In the genomic region with DNA sequence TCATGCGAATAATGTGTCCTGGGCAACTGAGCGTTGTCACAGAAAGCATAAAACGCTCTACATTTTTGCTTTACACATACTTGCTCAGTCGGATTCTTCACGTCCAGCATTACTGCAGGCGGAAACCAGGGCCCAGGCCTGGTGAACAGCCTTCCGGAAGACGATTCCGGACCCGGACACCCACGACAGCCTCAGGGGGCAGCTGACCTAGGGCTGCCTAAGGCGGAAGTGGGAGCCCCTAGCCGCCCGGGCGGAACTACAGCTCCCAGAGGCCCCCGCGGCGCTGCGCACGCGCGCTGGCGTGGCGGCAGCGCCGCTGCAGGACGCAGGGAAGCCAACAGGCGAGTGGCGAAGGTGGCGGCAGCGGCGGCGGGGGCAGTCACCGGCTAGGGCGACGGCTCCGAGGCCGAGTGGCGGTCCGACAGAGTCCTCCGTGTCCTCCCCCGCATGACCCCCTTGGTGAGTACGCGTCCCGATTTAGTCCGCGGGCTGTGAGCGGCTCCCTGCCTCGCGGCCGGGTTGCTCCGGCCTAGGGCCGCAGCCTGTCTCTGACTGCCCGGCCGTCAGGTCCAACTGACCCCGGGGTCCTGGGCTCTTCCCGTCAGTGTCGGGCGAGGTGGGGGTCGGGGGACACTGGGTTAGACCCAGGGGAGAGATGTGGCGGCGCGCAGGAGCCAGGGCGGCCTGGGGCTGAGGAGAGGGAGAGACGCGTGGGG, we compare ENCODE assay signal across 1 cellular context.
TF ChIP-seq lines count a peak whose summit lies in the region.

A gene with protein sequence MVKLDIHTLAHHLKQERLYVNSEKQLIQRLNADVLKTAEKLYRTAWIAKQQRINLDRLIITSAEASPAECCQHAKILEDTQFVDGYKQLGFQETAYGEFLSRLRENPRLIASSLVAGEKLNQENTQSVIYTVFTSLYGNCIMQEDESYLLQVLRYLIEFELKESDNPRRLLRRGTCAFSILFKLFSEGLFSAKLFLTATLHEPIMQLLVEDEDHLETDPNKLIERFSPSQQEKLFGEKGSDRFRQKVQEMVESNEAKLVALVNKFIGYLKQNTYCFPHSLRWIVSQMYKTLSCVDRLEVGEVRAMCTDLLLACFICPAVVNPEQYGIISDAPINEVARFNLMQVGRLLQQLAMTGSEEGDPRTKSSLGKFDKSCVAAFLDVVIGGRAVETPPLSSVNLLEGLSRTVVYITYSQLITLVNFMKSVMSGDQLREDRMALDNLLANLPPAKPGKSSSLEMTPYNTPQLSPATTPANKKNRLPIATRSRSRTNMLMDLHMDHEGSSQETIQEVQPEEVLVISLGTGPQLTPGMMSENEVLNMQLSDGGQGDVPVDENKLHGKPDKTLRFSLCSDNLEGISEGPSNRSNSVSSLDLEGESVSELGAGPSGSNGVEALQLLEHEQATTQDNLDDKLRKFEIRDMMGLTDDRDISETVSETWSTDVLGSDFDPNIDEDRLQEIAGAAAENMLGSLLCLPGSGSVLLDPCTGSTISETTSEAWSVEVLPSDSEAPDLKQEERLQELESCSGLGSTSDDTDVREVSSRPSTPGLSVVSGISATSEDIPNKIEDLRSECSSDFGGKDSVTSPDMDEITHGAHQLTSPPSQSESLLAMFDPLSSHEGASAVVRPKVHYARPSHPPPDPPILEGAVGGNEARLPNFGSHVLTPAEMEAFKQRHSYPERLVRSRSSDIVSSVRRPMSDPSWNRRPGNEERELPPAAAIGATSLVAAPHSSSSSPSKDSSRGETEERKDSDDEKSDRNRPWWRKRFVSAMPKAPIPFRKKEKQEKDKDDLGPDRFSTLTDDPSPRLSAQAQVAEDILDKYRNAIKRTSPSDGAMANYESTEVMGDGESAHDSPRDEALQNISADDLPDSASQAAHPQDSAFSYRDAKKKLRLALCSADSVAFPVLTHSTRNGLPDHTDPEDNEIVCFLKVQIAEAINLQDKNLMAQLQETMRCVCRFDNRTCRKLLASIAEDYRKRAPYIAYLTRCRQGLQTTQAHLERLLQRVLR (N-terminal part only) (plus strand): TSS at position 326 of the 716 bp plus-strand sequence. CDS start 37,096 bp downstream, outside the sequence.

TF ChIP-seq in WTC11, 78 proteins besides CTCF, POLR2A, EP300 and RAD21 (continued from another document):
- TF ChIP-seq ZNF512 (CRISPR knock-in tag; IDR thresholded peaks at IDR 0.05; ENCODE audit: borderline replicate concordance) (no peak), FOXK1 (CRISPR knock-in tag; IDR thresholded peaks at IDR 0.05) (peak; percentile 70), CREB1 (CRISPR knock-in tag; IDR thresholded peaks at IDR 0.05) (0 out of 2 replicates have a peak, but pooled peaks have one; percentile 37), KAT7 (CRISPR knock-in tag; IDR thresholded peaks at IDR 0.05; ENCODE audit: borderline replicate concordance) (no peak)
- TF ChIP-seq, protein P1, sequence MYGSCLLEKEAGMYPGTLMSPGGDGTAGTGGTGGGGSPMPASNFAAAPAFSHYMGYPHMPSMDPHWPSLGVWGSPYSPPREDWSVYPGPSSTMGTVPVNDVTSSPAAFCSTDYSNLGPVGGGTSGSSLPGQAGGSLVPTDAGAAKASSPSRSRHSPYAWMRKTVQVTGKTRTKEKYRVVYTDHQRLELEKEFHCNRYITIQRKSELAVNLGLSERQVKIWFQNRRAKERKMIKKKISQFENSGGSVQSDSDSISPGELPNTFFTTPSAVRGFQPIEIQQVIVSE (CRISPR knock-in tag; IDR thresholded peaks at IDR 0.05; ENCODE audit: borderline replicate concordance): no peak
